In the genomic region with DNA sequence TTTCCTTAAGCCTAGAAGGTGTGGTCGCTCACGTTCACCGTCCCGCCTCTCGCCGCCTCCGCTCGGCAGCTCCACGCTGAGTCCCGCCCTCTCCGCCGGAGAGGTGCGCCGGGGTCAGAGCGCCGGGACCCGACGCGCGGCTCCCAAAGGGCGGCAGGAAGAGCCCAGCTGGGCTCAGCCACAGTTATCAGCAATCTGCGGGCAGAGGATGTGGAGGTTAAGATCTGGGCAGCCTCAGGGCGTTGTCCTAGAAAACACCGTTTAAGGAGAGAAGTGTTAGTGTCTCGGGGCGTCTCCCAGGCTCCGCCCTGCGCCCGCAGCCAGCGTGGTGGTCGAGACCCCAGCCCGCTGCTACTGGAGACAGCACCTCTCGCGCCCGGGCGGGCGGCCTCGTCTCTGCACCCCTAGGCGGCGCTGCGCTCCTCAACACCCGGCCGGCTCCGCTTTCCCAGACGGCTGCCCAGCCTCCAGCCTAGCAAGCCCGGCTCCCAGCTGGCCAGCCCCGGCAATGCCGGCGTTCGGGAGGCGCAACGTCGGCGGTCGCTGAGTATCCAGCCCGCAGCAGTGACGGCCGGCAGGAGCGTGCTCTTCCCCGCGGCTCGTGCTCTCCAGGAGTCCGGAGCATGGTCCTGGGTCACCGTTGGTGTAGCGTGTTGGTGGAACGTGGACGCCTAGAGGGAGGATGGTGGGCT, we compare ENCODE assay signal across 1 cellular context.
TF ChIP-seq lines count a peak whose summit lies in the region.

A gene with protein sequence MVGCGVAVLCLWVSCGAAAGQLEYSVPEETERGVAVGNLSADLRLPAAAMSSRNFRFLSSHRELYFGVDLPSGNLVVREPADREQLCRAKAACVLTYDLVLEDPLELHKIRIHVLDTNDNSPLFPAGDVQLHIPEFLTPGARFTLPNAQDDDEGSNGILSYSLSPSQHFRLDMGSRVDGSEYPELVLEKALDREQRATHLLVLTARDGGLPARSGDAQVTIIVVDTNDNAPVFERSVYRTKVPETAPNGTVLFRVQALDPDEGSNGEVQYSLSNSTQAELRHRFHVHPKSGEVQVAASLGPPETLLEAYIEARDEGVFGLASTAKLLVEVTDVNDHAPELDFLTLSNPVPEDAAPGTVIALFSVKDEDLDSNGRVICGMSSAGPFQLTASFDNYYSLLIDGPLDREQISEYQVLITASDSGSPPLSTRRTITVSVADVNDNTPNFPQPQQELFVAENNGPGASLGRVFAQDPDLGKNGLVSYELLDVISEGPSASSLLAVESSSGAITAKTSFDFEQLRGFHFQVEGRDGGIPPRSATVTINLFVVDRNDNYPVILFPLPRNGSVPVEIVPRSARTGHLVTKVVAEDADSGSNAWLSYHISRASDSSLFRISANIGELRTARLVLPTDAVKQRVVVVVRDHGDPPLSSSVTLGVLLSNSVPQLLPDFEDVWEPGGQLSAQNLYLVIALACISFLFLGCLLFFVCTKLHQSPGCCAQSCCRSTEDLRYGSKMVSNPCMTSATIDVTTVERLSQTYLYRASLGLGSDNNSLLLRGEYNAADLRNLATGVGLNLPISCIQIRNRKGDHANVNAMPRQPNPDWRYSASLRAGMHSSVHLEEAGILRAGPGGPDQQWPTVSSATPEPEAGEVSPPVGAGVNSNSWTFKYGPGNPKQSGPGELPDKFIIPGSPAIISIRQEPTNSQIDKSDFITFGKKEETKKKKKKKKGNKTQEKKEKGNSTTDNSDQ (plus strand): TSS at position 89 of the 692 bp plus-strand sequence. CDS start 594 bp downstream, at position 683.

TF ChIP-seq in endothelial cell of umbilical vein, 7 proteins besides CTCF, POLR2A, EP300 and RAD21:
- TF ChIP-seq EZH2 (IDR thresholded peaks at IDR 0.05; ENCODE audit: borderline replicate concordance, low read depth, low read length, severe bottlenecking): no peak
- no peak for TF ChIP-seq GATA2 (IDR thresholded peaks at IDR 0.05; ENCODE audit: insufficient read depth, insufficient read length, low read depth, low read length)
- no peak for TF ChIP-seq FOS (IDR thresholded peaks at IDR 0.05; ENCODE audit: borderline replicate concordance, insufficient read depth, low read length)
- no peak for TF ChIP-seq POLR2AphosphoS5 (IDR thresholded peaks at IDR 0.05; ENCODE audit: insufficient read depth, low read depth, low read length)
- TF ChIP-seq, protein P1, sequence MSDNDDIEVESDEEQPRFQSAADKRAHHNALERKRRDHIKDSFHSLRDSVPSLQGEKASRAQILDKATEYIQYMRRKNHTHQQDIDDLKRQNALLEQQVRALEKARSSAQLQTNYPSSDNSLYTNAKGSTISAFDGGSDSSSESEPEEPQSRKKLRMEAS (IDR thresholded peaks at IDR 0.05; ENCODE audit: insufficient read depth, insufficient read length): no peak
- no peak for TF ChIP-seq JUN (IDR thresholded peaks at IDR 0.05; ENCODE audit: borderline replicate concordance, insufficient read depth, insufficient read length, low read depth)
- no peak for TF ChIP-seq MYC (IDR thresholded peaks at IDR 0.05; ENCODE audit: low read depth, low read length)
